In the genomic region with DNA sequence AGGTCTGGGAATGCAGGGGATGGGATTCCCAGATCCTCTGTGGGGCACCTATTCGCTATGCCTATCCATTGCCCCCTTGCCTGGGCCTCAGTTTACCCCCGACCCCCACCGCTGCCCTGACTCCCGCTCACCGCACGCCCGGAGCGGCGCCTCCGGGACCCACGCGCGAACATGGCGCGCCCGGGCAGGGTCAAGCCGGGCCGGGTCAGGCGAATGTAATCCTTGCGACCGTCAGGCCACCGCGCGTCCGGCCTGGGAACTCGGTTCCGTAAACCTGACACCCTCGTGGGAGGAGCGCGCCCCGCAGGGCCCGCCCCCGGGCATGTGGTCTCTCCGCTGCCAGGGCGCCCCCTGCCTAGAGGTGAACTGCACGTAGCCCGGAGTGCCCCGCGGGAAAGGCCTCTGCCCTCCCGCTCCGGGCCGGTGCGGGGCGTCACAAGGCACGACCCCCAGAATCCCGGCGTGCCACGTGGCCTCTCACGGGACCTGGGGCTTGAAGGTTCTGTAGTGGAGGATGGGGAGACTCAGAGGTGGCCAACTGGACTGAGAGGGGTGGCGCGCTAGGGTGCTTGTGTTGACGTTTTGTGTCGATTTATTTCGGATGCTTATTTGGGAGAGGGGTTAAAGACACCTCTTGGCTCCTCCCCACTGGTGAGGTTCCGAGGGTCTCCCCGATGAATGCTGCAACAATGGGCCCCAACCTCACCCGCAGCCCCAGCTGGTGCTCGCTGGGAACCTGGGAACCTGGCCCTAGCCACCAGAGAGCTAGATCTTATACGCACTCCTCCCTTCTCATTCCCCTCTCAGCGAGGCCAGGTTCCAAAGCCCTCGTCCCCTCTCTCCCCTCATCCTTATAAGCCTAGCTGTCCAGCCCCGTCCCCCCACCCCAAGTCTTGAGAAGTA, we compare ENCODE assay signal across 1 cellular context.
TF ChIP-seq lines count a peak whose summit lies in the region.

A gene with protein sequence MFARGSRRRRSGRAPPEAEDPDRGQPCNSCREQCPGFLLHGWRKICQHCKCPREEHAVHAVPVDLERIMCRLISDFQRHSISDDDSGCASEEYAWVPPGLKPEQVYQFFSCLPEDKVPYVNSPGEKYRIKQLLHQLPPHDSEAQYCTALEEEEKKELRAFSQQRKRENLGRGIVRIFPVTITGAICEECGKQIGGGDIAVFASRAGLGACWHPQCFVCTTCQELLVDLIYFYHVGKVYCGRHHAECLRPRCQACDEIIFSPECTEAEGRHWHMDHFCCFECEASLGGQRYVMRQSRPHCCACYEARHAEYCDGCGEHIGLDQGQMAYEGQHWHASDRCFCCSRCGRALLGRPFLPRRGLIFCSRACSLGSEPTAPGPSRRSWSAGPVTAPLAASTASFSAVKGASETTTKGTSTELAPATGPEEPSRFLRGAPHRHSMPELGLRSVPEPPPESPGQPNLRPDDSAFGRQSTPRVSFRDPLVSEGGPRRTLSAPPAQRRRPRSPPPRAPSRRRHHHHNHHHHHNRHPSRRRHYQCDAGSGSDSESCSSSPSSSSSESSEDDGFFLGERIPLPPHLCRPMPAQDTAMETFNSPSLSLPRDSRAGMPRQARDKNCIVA (minus strand): TSS at position 249 of the 903 bp plus-strand sequence. CDS start 76 bp downstream, at position 173.

TF ChIP-seq in IMR-90, 13 proteins besides CTCF, POLR2A, EP300 and RAD21 (continued from another document):
- TF ChIP-seq, protein P1, sequence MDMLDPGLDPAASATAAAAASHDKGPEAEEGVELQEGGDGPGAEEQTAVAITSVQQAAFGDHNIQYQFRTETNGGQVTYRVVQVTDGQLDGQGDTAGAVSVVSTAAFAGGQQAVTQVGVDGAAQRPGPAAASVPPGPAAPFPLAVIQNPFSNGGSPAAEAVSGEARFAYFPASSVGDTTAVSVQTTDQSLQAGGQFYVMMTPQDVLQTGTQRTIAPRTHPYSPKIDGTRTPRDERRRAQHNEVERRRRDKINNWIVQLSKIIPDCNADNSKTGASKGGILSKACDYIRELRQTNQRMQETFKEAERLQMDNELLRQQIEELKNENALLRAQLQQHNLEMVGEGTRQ (IDR thresholded peaks at IDR 0.05; ENCODE audit: low read depth, low read length) = peak; percentile 54
- TF ChIP-seq, protein P2, sequence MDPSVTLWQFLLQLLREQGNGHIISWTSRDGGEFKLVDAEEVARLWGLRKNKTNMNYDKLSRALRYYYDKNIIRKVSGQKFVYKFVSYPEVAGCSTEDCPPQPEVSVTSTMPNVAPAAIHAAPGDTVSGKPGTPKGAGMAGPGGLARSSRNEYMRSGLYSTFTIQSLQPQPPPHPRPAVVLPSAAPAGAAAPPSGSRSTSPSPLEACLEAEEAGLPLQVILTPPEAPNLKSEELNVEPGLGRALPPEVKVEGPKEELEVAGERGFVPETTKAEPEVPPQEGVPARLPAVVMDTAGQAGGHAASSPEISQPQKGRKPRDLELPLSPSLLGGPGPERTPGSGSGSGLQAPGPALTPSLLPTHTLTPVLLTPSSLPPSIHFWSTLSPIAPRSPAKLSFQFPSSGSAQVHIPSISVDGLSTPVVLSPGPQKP (IDR thresholded peaks at IDR 0.05; ENCODE audit: borderline replicate concordance, low read depth, low read length) = no peak
- TF ChIP-seq SMC3 (IDR thresholded peaks at IDR 0.05; ENCODE audit: low read depth, low read length) (no peak), NFE2L2 (IDR thresholded peaks at IDR 0.05; ENCODE audit: low read depth, low read length) (no peak), MAZ (IDR thresholded peaks at IDR 0.05; ENCODE audit: borderline replicate concordance, low read depth, low read length) (peak; percentile 26; the same call in 1 of the 2 replicates), BHLHE40 (IDR thresholded peaks at IDR 0.05; ENCODE audit: low read depth, low read length) (0 out of 2 replicates have a peak, but pooled peaks have one; percentile 38), CEBPB (IDR thresholded peaks at IDR 0.05; ENCODE audit: low read depth, low read length) (no peak), MXI1 (IDR thresholded peaks at IDR 0.05; ENCODE audit: borderline replicate concordance, low read depth, low read length) (no peak)
TF ChIP-seq in IMR-90: peak in this region for 3.
